Comparison of ENCODE assay signal across 12 cellular contexts in genomic region chr5:169646856-169647255, GRCh38. TPM values are rescaled to one million over a fixed set of nuclear protein-coding genes. Genes with fewer than 3 reads are reported as not detected.
DNase-seq lines count a peak whose midpoint lies in the region; ATAC-seq lines count a peak whose summit lies in the region.
"Had no signal": no experiment of that assay in that cellular context is flagged by ENCODE, and none has a peak within 500 bp of the region (broad histone marks: within the 10 kb centered on the region; RNA-seq: fewer than 3 reads in every experiment).

No MANE protein-coding gene starts in this region.

- peaks cover 45% of the 10 kb centered on the region for H3K36me3 Mint-ChIP-seq in T-helper 2 cell treated with Interferon-gamma antibody and Interleukin-4, amounts not matched to agents 5 μg/mL and 100 μg/mL, for 36 hours (ENCODE audit: low read depth)
- H3K36me3 Mint-ChIP-seq in naive thymus-derived CD4-positive, alpha-beta T cell, result peaks cover 10 to 43% (median 36%) of the 10 kb centered on the region in 5 donors

- intact Hi-C loops in naive thymus-derived CD4-positive, alpha-beta T cell (cut with micrococcal nuclease), result no loop called here

- peaks cover 0 to 9% (median under 1%) of the 10 kb centered on the region in 3 experiments for H3K36me3 ChIP-seq in naive thymus-derived CD4-positive, alpha-beta T cell (ENCODE audit: control insufficient read depth in 2 of 3, insufficient read depth in 3 of 3, low read length in 3 of 3)

- H3K9me3 Mint-ChIP-seq in T-helper 2 cell treated with Interferon-gamma antibody and Interleukin-4, amounts not matched to agents 5 μg/mL and 100 μg/mL, for 36 hours, result no peaks in the 10 kb centered on the region
- peaks cover 0 to 5% (median 0%) of the 10 kb centered on the region in 11 donors for H3K9me3 Mint-ChIP-seq in naive thymus-derived CD4-positive, alpha-beta T cell
- H3K9me3 Mint-ChIP-seq: GM23338 had no signal

- no peak overlapping the region for H3K4me3 ChIP-seq in naive thymus-derived CD4-positive, alpha-beta T cell (ENCODE audit: low read length)
- H3K4me3 ChIP-seq: GM23338 had no signal

- H3K27me3 Mint-ChIP-seq in T-helper 2 cell treated with Interferon-gamma antibody and Interleukin-4, amounts not matched to agents 5 μg/mL and 100 μg/mL, for 36 hours (ENCODE audit: low read depth), result no peaks in the 10 kb centered on the region
- no peaks in the 10 kb centered on the region for H3K27me3 Mint-ChIP-seq in naive thymus-derived CD4-positive, alpha-beta T cell

- peaks cover 54 to 59% of the 10 kb centered on the region in 2 donors for H3K4me1 ChIP-seq in naive thymus-derived CD4-positive, alpha-beta T cell (ENCODE audit: control insufficient read depth in 2 of 2, insufficient read depth in 2 of 2, low read length in 2 of 2)

- no peak overlapping the region for H3K27ac ChIP-seq in naive thymus-derived CD4-positive, alpha-beta T cell (ENCODE audit: low read depth, low read length)

- H3K4me3 Mint-ChIP-seq in T-helper 2 cell treated with Interferon-gamma antibody and Interleukin-4, amounts not matched to agents 5 μg/mL and 100 μg/mL, for 36 hours, result peak overlapping the region; percentile 16
- peak overlapping the region in 8 of 10 donors; percentile 4 to 73 (median 60) for H3K4me3 Mint-ChIP-seq in naive thymus-derived CD4-positive, alpha-beta T cell
- H3K4me3 Mint-ChIP-seq: GM23338 had no signal

- H3K4me1 Mint-ChIP-seq in T-helper 2 cell treated with Interferon-gamma antibody and Interleukin-4, amounts not matched to agents 5 μg/mL and 100 μg/mL, for 36 hours (ENCODE audit: low read depth), result peaks cover 78% of the 10 kb centered on the region
- peaks cover 88 to 97% (median 94%) of the 10 kb centered on the region in 7 donors for H3K4me1 Mint-ChIP-seq in naive thymus-derived CD4-positive, alpha-beta T cell

- no peaks in the 10 kb centered on the region for H3K27me3 ChIP-seq in naive thymus-derived CD4-positive, alpha-beta T cell (ENCODE audit: control insufficient read depth in 2 of 2, insufficient read depth in 2 of 2, low read length in 2 of 2)

- H3K27ac Mint-ChIP-seq in T-helper 2 cell treated with Interferon-gamma antibody and Interleukin-4, amounts not matched to agents 5 μg/mL and 100 μg/mL, for 36 hours, result peak overlapping the region; percentile 38
- peak overlapping the region in 7 of 9 donors; percentile 34 to 91 (median 61) for H3K27ac Mint-ChIP-seq in naive thymus-derived CD4-positive, alpha-beta T cell
- H3K27ac Mint-ChIP-seq: GM23338 had no signal

- peak; percentile 40 for ATAC-seq in GM21717 (IDR thresholded peaks at IDR 0.05; ENCODE audit: unreplicated experiment)
- ATAC-seq in HG03520 (IDR thresholded peaks at IDR 0.05; ENCODE audit: unreplicated experiment), result peak; percentile 35
- ATAC-seq in naive thymus-derived CD4-positive, alpha-beta T cell, result no peak
- ATAC-seq: GM23338 had no signal

- POLR2A ChIA-PET in naive thymus-derived CD4-positive, alpha-beta T cell (lab: Charles Lee), result interaction anchor here (1.0 to 1.7 kb wide), 2 partner anchors 7 to 9 kb away, joined by 3 to 9 read pairs; partner anchors contain the start of gene DOCK2

- no peaks in the 10 kb centered on the region for H3K9me3 ChIP-seq in naive thymus-derived CD4-positive, alpha-beta T cell (ENCODE audit: control insufficient read depth in 2 of 3, low read length in 3 of 3)

- CTCF ChIA-PET in naive thymus-derived CD4-positive, alpha-beta T cell (lab: Charles Lee), result no interaction called here

- DNase-seq in T-helper 2 cell treated with Interferon-gamma antibody and Interleukin-4, amounts not matched to agents 5 μg/mL and 100 μg/mL, for 36 hours (ENCODE audit: low spot score), result no peak
- DNase-seq in T-helper 2 cell (no peak), iPS-NIHi11 (ENCODE audit: low spot score) (no peak), GM19238 (ENCODE audit: insufficient read length, low spot score) (no peak), NCI-H1694 treated with DMSO at 0.1 percent for 48 hours (lab: John Stamatoyannopoulos, UW) (no peak)
- DNase-seq in naive thymus-derived CD4-positive, alpha-beta T cell, result no peak
- DNase-seq: 8988T; activated naive CD4-positive, alpha-beta T cell treated with anti-CD3 and anti-CD28 coated beads, Interleukin-2, amount 50 U/mL, for 16 hours; NCI-H524 had no signal

RNA-seq across cellular contexts. Expression of gene DOCK2, which starts 9.8 kb away (rescaled TPM):
- total RNA-seq in naive thymus-derived CD4-positive, alpha-beta T cell, result 100 to 1,000 TPM; 182 to 345 (median 235) TPM
- polyA plus RNA-seq in naive thymus-derived CD4-positive, alpha-beta T cell, result 100 to 1,000 TPM in 1 of 2 donors, 10 to 100 TPM in 1; 63.7 to 109 TPM
